Comparison of ENCODE assay signal across 14 cellular contexts in genomic region chr4:26323807-26324206, GRCh38. TPM values are rescaled to one million over a fixed set of nuclear protein-coding genes. Genes with fewer than 3 reads are reported as not detected.
DNase-seq lines count a peak whose midpoint lies in the region; ATAC-seq, FAIRE-seq and TF ChIP-seq lines count a peak whose summit lies in the region.
"Had no signal": no experiment of that assay in that cellular context is flagged by ENCODE, and none has a peak within 500 bp of the region (broad histone marks: within the 10 kb centered on the region; RNA-seq: fewer than 3 reads in every experiment).

No MANE protein-coding gene starts in this region.

- no peak for ATAC-seq in GM21526 (IDR thresholded peaks at IDR 0.05; ENCODE audit: low FRiP score, unreplicated experiment)
- no peak for ATAC-seq in GM21360 (IDR thresholded peaks at IDR 0.05; ENCODE audit: unreplicated experiment)

- H3K4me1 ChIP-seq in BLaER1 = peaks cover 59% of the 10 kb centered on the region
- H3K4me1 ChIP-seq: colonic mucosa had no signal

- no peak overlapping the region for H3K4me3 ChIP-seq in BLaER1
- H3K4me3 ChIP-seq in HFF-Myc (replicated peaks; ENCODE audit: low read depth, low read length) = peak overlapping the region; percentile 94
- peak overlapping the region; percentile 98 for H3K4me3 ChIP-seq in astrocyte of the cerebellum (ENCODE audit: low read depth, low read length)
- no peak overlapping the region for H3K4me3 ChIP-seq in kidney epithelial cell (ENCODE audit: low read depth, low read length)
- H3K4me3 ChIP-seq: colonic mucosa, vagina had no signal

- H4K20me1 ChIP-seq in BLaER1 = peaks cover 76% of the 10 kb centered on the region

- no peaks in the 10 kb centered on the region for H3K9me3 ChIP-seq in BLaER1
- H3K9me3 ChIP-seq: colonic mucosa, vagina had no signal

- no peaks in the 10 kb centered on the region for H3K27me3 ChIP-seq in BLaER1
- H3K27me3 ChIP-seq in kidney epithelial cell (ENCODE audit: control insufficient read depth, insufficient read depth, low read length) = no peaks in the 10 kb centered on the region
- H3K27me3 ChIP-seq: colonic mucosa, vagina had no signal

- H3K36me3 ChIP-seq in BLaER1 = peaks cover 5% of the 10 kb centered on the region; the same call in 1 of the 2 replicates
- no peaks in the 10 kb centered on the region for H3K36me3 ChIP-seq in kidney epithelial cell (ENCODE audit: control insufficient read depth, insufficient read depth, low read length)
- H3K36me3 ChIP-seq: colonic mucosa, vagina had no signal

- TF ChIP-seq CTCF in HFF-Myc (IDR thresholded peaks at IDR 0.05; ENCODE audit: low read depth, low read length, missing control alignments) (no peak), astrocyte of the cerebellum (IDR thresholded peaks at IDR 0.05; ENCODE audit: low read depth, low read length, missing control alignments) (peak; percentile 21), kidney epithelial cell (IDR thresholded peaks at IDR 0.05; ENCODE audit: insufficient read depth, low read length, poor library complexity, severe bottlenecking) (peak; percentile 11)

- no peak for DNase-seq in HFF-Myc (ENCODE audit: extremely low read depth, low read depth)
- peak; percentile 44 for DNase-seq in astrocyte of the cerebellum (ENCODE audit: low read depth)
- no peak for DNase-seq in kidney epithelial cell (ENCODE audit: low read depth)
- no peak for DNase-seq in NCI-H2196 (lab: John Stamatoyannopoulos, UW; ENCODE audit: unreplicated experiment)
- no peak for DNase-seq in frontal cortex (ENCODE audit: low spot score in 2 of 2)
- DNase-seq: colonic mucosa, DMS79 treated with DMSO at 0.1 percent for 48 hours, NCI-H2029 treated with DMSO at 0.1 percent for 48 hours, nucleus accumbens had no signal

- H3K27ac ChIP-seq in BLaER1 = no peak overlapping the region
- H3K27ac ChIP-seq: colonic mucosa, vagina had no signal

- H3K9ac ChIP-seq in BLaER1 = no peak overlapping the region

- in situ Hi-C loops in astrocyte of the cerebellum (cut with HindIII; ENCODE audit: low sequenced_read_pairs) = loop anchor here (5.0 kb wide), 1 partner anchor 83 kb away; no protein-coding TSS in a partner anchor

- H3K4me2 ChIP-seq in BLaER1 = peak overlapping the region; percentile 97

- FAIRE-seq in frontal cortex (lab: Jason Lieb, UNC) = no peak
- FAIRE-seq: islet of Langerhans had no signal

RNA-seq across cellular contexts. Expression of gene RBPJ, which starts 3.0 kb away (rescaled TPM):
- total RNA-seq in kidney epithelial cell = 29.7 and 82.2 TPM in 2 replicates
- total RNA-seq in frontal cortex = 77.0 TPM

Comparison
In these comparisons a context has a peak if more than half of its experiments do, and no peak if none do; other contexts are left out.
1. H3K4me3 ChIP-seq: peak in HFF-Myc (single experiment) and astrocyte of the cerebellum (single experiment); none in BLaER1 (single experiment) and kidney epithelial cell (single experiment).